Comparison of ENCODE assay signal across 8 cellular contexts in genomic region chr20:36493013-36493800, GRCh38. TPM values are rescaled to one million over a fixed set of nuclear protein-coding genes. Genes with fewer than 3 reads are reported as not detected.
DNase-seq lines count a peak whose midpoint lies in the region; ATAC-seq, FAIRE-seq and TF ChIP-seq lines count a peak whose summit lies in the region.

No MANE protein-coding gene starts in this region.

- H3K27ac Mint-ChIP-seq in activated naive CD8-positive, alpha-beta T cell treated with anti-CD3 and anti-CD28 coated beads, Interleukin-2, amount 10 ng/mL, durations not matched to agents 7 days and 5 days = peak overlapping the region; percentile 40
- H3K27ac Mint-ChIP-seq in activated naive CD8-positive, alpha-beta T cell treated with anti-CD3 and anti-CD28 coated beads, Interleukin-2, amount 50 U/mL, for 24 hours = no peak overlapping the region
- no peak overlapping the region for H3K27ac Mint-ChIP-seq in activated CD4-positive, alpha-beta memory T cell treated with anti-CD3 and anti-CD28 coated beads for 36 hours

- H3K4me1 Mint-ChIP-seq in activated naive CD8-positive, alpha-beta T cell treated with anti-CD3 and anti-CD28 coated beads, Interleukin-2, amount 10 ng/mL, durations not matched to agents 7 days and 5 days = peaks cover 28% of the 10 kb centered on the region
- H3K4me1 Mint-ChIP-seq in activated naive CD8-positive, alpha-beta T cell treated with anti-CD3 and anti-CD28 coated beads, Interleukin-2, amount 50 U/mL, for 24 hours = peaks cover 27% of the 10 kb centered on the region
- peaks cover 35% of the 10 kb centered on the region for H3K4me1 Mint-ChIP-seq in activated CD4-positive, alpha-beta memory T cell treated with anti-CD3 and anti-CD28 coated beads for 36 hours (ENCODE audit: low read depth)

- H3K27me3 Mint-ChIP-seq in activated naive CD8-positive, alpha-beta T cell treated with anti-CD3 and anti-CD28 coated beads, Interleukin-2, amount 10 ng/mL, durations not matched to agents 7 days and 5 days = no peaks in the 10 kb centered on the region
- H3K27me3 Mint-ChIP-seq in activated naive CD8-positive, alpha-beta T cell treated with anti-CD3 and anti-CD28 coated beads, Interleukin-2, amount 50 U/mL, for 24 hours = no peaks in the 10 kb centered on the region
- no peaks in the 10 kb centered on the region for H3K27me3 Mint-ChIP-seq in activated CD4-positive, alpha-beta memory T cell treated with anti-CD3 and anti-CD28 coated beads for 36 hours

- H3K36me3 Mint-ChIP-seq in activated naive CD8-positive, alpha-beta T cell treated with anti-CD3 and anti-CD28 coated beads, Interleukin-2, amount 10 ng/mL, durations not matched to agents 7 days and 5 days = no peaks in the 10 kb centered on the region
- no peaks in the 10 kb centered on the region for H3K36me3 Mint-ChIP-seq in activated naive CD8-positive, alpha-beta T cell treated with anti-CD3 and anti-CD28 coated beads, Interleukin-2, amount 50 U/mL, for 24 hours (ENCODE audit: low read depth)
- no peaks in the 10 kb centered on the region for H3K36me3 Mint-ChIP-seq in activated CD4-positive, alpha-beta memory T cell treated with anti-CD3 and anti-CD28 coated beads for 36 hours

- peak; percentile 12 for TF ChIP-seq CTCF in thoracic aorta (IDR thresholded peaks at IDR 0.05)

- no peak for DNase-seq in activated naive CD8-positive, alpha-beta T cell treated with anti-CD3 and anti-CD28 coated beads, Interleukin-2, amount 10 ng/mL, durations not matched to agents 7 days and 5 days
- no peak for DNase-seq in activated naive CD8-positive, alpha-beta T cell treated with anti-CD3 and anti-CD28 coated beads, Interleukin-2, amount 50 U/mL, for 24 hours
- DNase-seq in activated CD4-positive, alpha-beta memory T cell treated with anti-CD3 and anti-CD28 coated beads for 36 hours = peak; percentile 55
- DNase-seq in iPS DF 6.9 (ENCODE audit: low read depth, low spot score) (peak; percentile 31), thoracic aorta (ENCODE audit: low spot score) (no peak), activated gamma-delta T cell treated with Interleukin-2 at 50 U/mL for 16 hours (no peak), HTR-8/SVneo (ENCODE audit: insufficient read length, low spot score) (no peak)

- no peaks in the 10 kb centered on the region for H3K9me3 Mint-ChIP-seq in activated naive CD8-positive, alpha-beta T cell treated with anti-CD3 and anti-CD28 coated beads, Interleukin-2, amount 10 ng/mL, durations not matched to agents 7 days and 5 days
- no peaks in the 10 kb centered on the region for H3K9me3 Mint-ChIP-seq in activated naive CD8-positive, alpha-beta T cell treated with anti-CD3 and anti-CD28 coated beads, Interleukin-2, amount 50 U/mL, for 24 hours
- no peaks in the 10 kb centered on the region for H3K9me3 Mint-ChIP-seq in activated CD4-positive, alpha-beta memory T cell treated with anti-CD3 and anti-CD28 coated beads for 36 hours

- H3K27me3 ChIP-seq in iPS DF 6.9 (ENCODE audit: control insufficient read depth, insufficient read depth, low read length) = no peaks in the 10 kb centered on the region
- H3K27me3 ChIP-seq in thoracic aorta (replicated peaks; ENCODE audit: insufficient read depth) = no peaks in the 10 kb centered on the region

- H3K4me3 Mint-ChIP-seq in activated naive CD8-positive, alpha-beta T cell treated with anti-CD3 and anti-CD28 coated beads, Interleukin-2, amount 10 ng/mL, durations not matched to agents 7 days and 5 days = no peak overlapping the region
- H3K4me3 Mint-ChIP-seq in activated naive CD8-positive, alpha-beta T cell treated with anti-CD3 and anti-CD28 coated beads, Interleukin-2, amount 50 U/mL, for 24 hours = no peak overlapping the region
- H3K4me3 Mint-ChIP-seq in activated CD4-positive, alpha-beta memory T cell treated with anti-CD3 and anti-CD28 coated beads for 36 hours = no peak overlapping the region

- peaks cover 11% of the 10 kb centered on the region; the same call in 1 of the 2 replicates for H3K36me3 ChIP-seq in iPS DF 6.9 (ENCODE audit: control insufficient read depth, insufficient read depth, low read length)
- peaks cover 19% of the 10 kb centered on the region for H3K36me3 ChIP-seq in thoracic aorta

- H3K4me1 ChIP-seq in iPS DF 6.9 (ENCODE audit: control insufficient read depth, insufficient read depth, low read length) (0 out of 2 replicates have a peak, but pooled peaks cover 2% of the 10 kb centered on the region), thoracic aorta (ENCODE audit: control insufficient read depth in 1 of 2, low read depth in 2 of 2) (peaks cover 49 to 91% of the 10 kb centered on the region in 2 donors)

- WGBS in iPS DF 6.9 (ENCODE audit: insufficient coverage, insufficient read length) = no CpG with 5 or more reads among the region's 11 CpGs

- POLR2A ChIA-PET in activated naive CD8-positive, alpha-beta T cell treated with anti-CD3 and anti-CD28 coated beads, Interleukin-2, amount 10 ng/mL, durations not matched to agents 7 days and 5 days (lab: Charles Lee) = interaction anchor here (0.6 to 3.4 kb wide), 5 partner anchors 27 to 113 kb away, joined by 3 to 11 read pairs (median 6); partner anchors contain the start of genes RAB5IF and TGIF2
- POLR2A ChIA-PET in activated CD4-positive, alpha-beta memory T cell treated with anti-CD3 and anti-CD28 coated beads for 36 hours (lab: Charles Lee) = interaction anchor here (2.5 kb wide), 1 partner anchor 27 kb away, joined by 14 read pairs; no protein-coding TSS in a partner anchor

- H3K9me3 ChIP-seq in iPS DF 6.9 (ENCODE audit: control insufficient read depth, insufficient read depth, low read length) (no peaks in the 10 kb centered on the region), thoracic aorta (no peaks in the 10 kb centered on the region)

- no peak for FAIRE-seq in HTR-8/SVneo (lab: Jason Lieb, UNC)

- intact Hi-C loops in activated CD4-positive, alpha-beta memory T cell treated with anti-CD3 and anti-CD28 coated beads for 36 hours (cut with micrococcal nuclease) = loop anchor here (2.0 to 5.0 kb wide), 2 partner anchors 28 to 291 kb away; no protein-coding TSS in a partner anchor

- no peak for ATAC-seq in activated naive CD8-positive, alpha-beta T cell treated with anti-CD3 and anti-CD28 coated beads, Interleukin-2, amount 10 ng/mL, durations not matched to agents 7 days and 5 days (ENCODE audit: low read depth)
- ATAC-seq in activated naive CD8-positive, alpha-beta T cell treated with anti-CD3 and anti-CD28 coated beads, Interleukin-2, amount 50 U/mL, for 24 hours = no peak
- ATAC-seq in thoracic aorta (ENCODE audit: insufficient number of reproducible peaks, low FRiP score, low read depth) (no peak), HG03175 (IDR thresholded peaks at IDR 0.05; ENCODE audit: unreplicated experiment) (no peak)

- H3K27ac ChIP-seq in iPS DF 6.9 (ENCODE audit: low read length) = no peak overlapping the region
- peak overlapping the region; percentile 7 to 78 for H3K27ac ChIP-seq in thoracic aorta

- H3K4me3 ChIP-seq in iPS DF 6.9 (ENCODE audit: low read length) (no peak overlapping the region), thoracic aorta (peak overlapping the region; percentile 12)

- CTCF ChIA-PET in activated CD4-positive, alpha-beta memory T cell treated with anti-CD3 and anti-CD28 coated beads for 36 hours (lab: Charles Lee) = interaction anchor here (0.9 to 2.0 kb wide), 6 partner anchors 21 to 293 kb away, joined by 3 to 10 read pairs (median 4); no protein-coding TSS in a partner anchor

RNA-seq across cellular contexts. Expression of gene MYL9, which starts 48.1 kb away (rescaled TPM):
- total RNA-seq in activated naive CD8-positive, alpha-beta T cell treated with anti-CD3 and anti-CD28 coated beads, Interleukin-2, amount 10 ng/mL, durations not matched to agents 7 days and 5 days = under 1 TPM; 0.51 to 0.61 TPM
- under 1 TPM; 0.12 to 0.29 TPM for total RNA-seq in activated CD4-positive, alpha-beta memory T cell treated with anti-CD3 and anti-CD28 coated beads for 36 hours
- total RNA-seq in thoracic aorta = 1,000 to 10,000 TPM in 1 of 2 donors, 100 to 1,000 TPM in 1; 531 to 1,491 TPM

Comparison
In these comparisons a context has a peak if more than half of its experiments do, and no peak if none do; other contexts are left out.
1. DNase-seq: peak in activated CD4-positive, alpha-beta memory T cell treated with anti-CD3 and anti-CD28 coated beads for 36 hours (single experiment) and iPS DF 6.9 (single experiment); none in activated naive CD8-positive, alpha-beta T cell treated with anti-CD3 and anti-CD28 coated beads, Interleukin-2, amount 10 ng/mL, durations not matched to agents 7 days and 5 days (single experiment), activated naive CD8-positive, alpha-beta T cell treated with anti-CD3 and anti-CD28 coated beads, Interleukin-2, amount 50 U/mL, for 24 hours (single experiment), thoracic aorta (single experiment), activated gamma-delta T cell treated with Interleukin-2 at 50 U/mL for 16 hours (single experiment) and HTR-8/SVneo (single experiment).
2. RNA of gene MYL9, which starts 48.1 kb away (total RNA-seq): 531 to 1,491 TPM in thoracic aorta; 0.51 to 0.61 TPM in activated naive CD8-positive, alpha-beta T cell treated with anti-CD3 and anti-CD28 coated beads, Interleukin-2, amount 10 ng/mL, durations not matched to agents 7 days and 5 days and 0.12 to 0.29 TPM in activated CD4-positive, alpha-beta memory T cell treated with anti-CD3 and anti-CD28 coated beads for 36 hours; every median in the first group is over 100 times any median in the second.